In genomic region chr2:63049291-63050185, GRCh38 we compare ENCODE assay signal across 8 cellular contexts. TPM values are rescaled to one million over a fixed set of nuclear protein-coding genes. Genes with fewer than 3 reads are reported as not detected.
DNase-seq lines count a peak whose midpoint lies in the region; ATAC-seq, FAIRE-seq and TF ChIP-seq lines count a peak whose summit lies in the region.

No MANE protein-coding gene starts in this region.

- peaks cover 0 to 12% (median under 1%) of the 10 kb centered on the region in 8 donors for H3K9me3 Mint-ChIP-seq in CD4-positive, alpha-beta memory T cell
- no peaks in the 10 kb centered on the region for H3K9me3 Mint-ChIP-seq in activated T-helper 2 cell treated with anti-CD3 and anti-CD28 coated beads, Interferon-gamma antibody, Interleukin-2, Interleukin-4, amounts not matched to agents 10 μg/mL and 5 μg/mL and 100 μg/mL, durations not matched to agents 14 hours and 24 hours and 36 hours

- no peaks in the 10 kb centered on the region for H3K36me3 ChIP-seq in CD4-positive, alpha-beta memory T cell (ENCODE audit: insufficient read depth, low read length)
- no peaks in the 10 kb centered on the region for H3K36me3 ChIP-seq in kidney (ENCODE audit: control insufficient read depth in 1 of 2, insufficient read depth in 2 of 2, low read length in 2 of 2)
- H3K36me3 ChIP-seq in transverse colon: no peaks in the 10 kb centered on the region

- H3K4me1 Mint-ChIP-seq in CD4-positive, alpha-beta memory T cell: peaks cover 23 to 63% (median 50%) of the 10 kb centered on the region in 4 donors
- peaks cover 20% of the 10 kb centered on the region for H3K4me1 Mint-ChIP-seq in activated T-helper 2 cell treated with anti-CD3 and anti-CD28 coated beads, Interferon-gamma antibody, Interleukin-2, Interleukin-4, amounts not matched to agents 10 μg/mL and 5 μg/mL and 100 μg/mL, durations not matched to agents 14 hours and 24 hours and 36 hours (ENCODE audit: low read depth)

- CTCF ChIA-PET in CD4-positive, alpha-beta memory T cell (lab: Charles Lee; ENCODE audit: partially characterized antibody): no interaction called here

- no peaks in the 10 kb centered on the region for H3K9me3 ChIP-seq in CD4-positive, alpha-beta memory T cell (ENCODE audit: control insufficient read depth in 1 of 2, low read length in 2 of 2)
- H3K9me3 ChIP-seq in kidney (ENCODE audit: control insufficient read depth in 1 of 2, low read length in 2 of 2) (no peaks in the 10 kb centered on the region), transverse colon (no peaks in the 10 kb centered on the region)

- TF ChIP-seq EP300 in transverse colon (IDR thresholded peaks at IDR 0.05; ENCODE audit: low read depth): no peak

- peaks cover 12% of the 10 kb centered on the region for H3K27me3 ChIP-seq in CD4-positive, alpha-beta memory T cell (ENCODE audit: insufficient read depth, low read length)
- peaks cover 100% of the 10 kb centered on the region for H3K27me3 ChIP-seq in transverse colon

- POLR2A ChIA-PET in CD4-positive, alpha-beta memory T cell (lab: Charles Lee; ENCODE audit: partially characterized antibody): no interaction called here

- TF ChIP-seq POLR2A in transverse colon (IDR thresholded peaks at IDR 0.05): no peak
- TF ChIP-seq POLR2A in GM18505 (IDR thresholded peaks at IDR 0.05; ENCODE audit: borderline replicate concordance, extremely low read depth, insufficient read depth, insufficient read length): no peak

- no peak overlapping the region for H3K27ac Mint-ChIP-seq in CD4-positive, alpha-beta memory T cell
- peak overlapping the region; percentile 45 for H3K27ac Mint-ChIP-seq in activated T-helper 2 cell treated with anti-CD3 and anti-CD28 coated beads, Interferon-gamma antibody, Interleukin-2, Interleukin-4, amounts not matched to agents 10 μg/mL and 5 μg/mL and 100 μg/mL, durations not matched to agents 14 hours and 24 hours and 36 hours

- in situ Hi-C loops in transverse colon (cut with MboI; ENCODE audit: low pct_ligation_motif_present in 1 of 4, low pct_unique_long_range_greater_than_20kb in 1 of 4, low sequenced_read_pairs in 3 of 4): no loop called here

- peak overlapping the region in 1 of 2 donors; percentile 28 for H3K4me3 ChIP-seq in CD4-positive, alpha-beta memory T cell (ENCODE audit: low read length in 2 of 2)
- H3K4me3 ChIP-seq in kidney (ENCODE audit: low read length in 2 of 2): peak overlapping the region; percentile 33 to 41
- H3K4me3 ChIP-seq in transverse colon: peak overlapping the region; percentile 9 to 58 (median 39)

- no peak for DNase-seq in CD4-positive, alpha-beta memory T cell
- peak; percentile 61 for DNase-seq in HTR-8/SVneo (ENCODE audit: insufficient read length, low spot score)
- DNase-seq in activated T-helper 2 cell treated with anti-CD3 and anti-CD28 coated beads, Interferon-gamma antibody, Interleukin-2, Interleukin-4, amounts not matched to agents 10 μg/mL and 5 μg/mL and 100 μg/mL, durations not matched to agents 14 hours and 24 hours and 36 hours (ENCODE audit: low spot score): no peak
- no peak for DNase-seq in kidney
- no peak for DNase-seq in transverse colon
- DNase-seq in cortex of kidney (lab: John Stamatoyannopoulos, UW): no peak
- no peak for DNase-seq in stimulated activated CD4-positive, alpha-beta T cell treated with anti-CD3 and anti-CD28 coated beads, Interleukin-4, amount 100 ng/mL, for 24 hours

- FAIRE-seq in HTR-8/SVneo (lab: Jason Lieb, UNC): no peak
- FAIRE-seq in kidney (lab: Jason Lieb, UNC): no peak

- H3K9ac ChIP-seq in kidney (ENCODE audit: low read length in 2 of 2): no peak overlapping the region

- TF ChIP-seq CTCF in kidney (IDR thresholded peaks at IDR 0.05; ENCODE audit: borderline replicate concordance, extremely low read depth, insufficient read depth) (no peak), transverse colon (IDR thresholded peaks at IDR 0.05) (no peak)

- ATAC-seq in GM18505 (IDR thresholded peaks at IDR 0.05; ENCODE audit: unreplicated experiment): no peak

- peaks cover 8 to 18% of the 10 kb centered on the region in 2 donors for H3K36me3 Mint-ChIP-seq in CD4-positive, alpha-beta memory T cell
- H3K36me3 Mint-ChIP-seq in activated T-helper 2 cell treated with anti-CD3 and anti-CD28 coated beads, Interferon-gamma antibody, Interleukin-2, Interleukin-4, amounts not matched to agents 10 μg/mL and 5 μg/mL and 100 μg/mL, durations not matched to agents 14 hours and 24 hours and 36 hours (ENCODE audit: low read depth): no peaks in the 10 kb centered on the region

- intact Hi-C loops in CD4-positive, alpha-beta memory T cell (cut with micrococcal nuclease): no loop called here
- intact Hi-C loops in activated T-helper 2 cell treated with anti-CD3 and anti-CD28 coated beads, Interferon-gamma antibody, Interleukin-2, Interleukin-4, amounts not matched to agents 10 μg/mL and 5 μg/mL and 100 μg/mL, durations not matched to agents 14 hours and 24 hours and 36 hours (cut with micrococcal nuclease): loop anchor here (1.0 to 10.0 kb wide), 3 partner anchors 9 to 592 kb away; no protein-coding TSS in a partner anchor
- intact Hi-C loops in kidney (cut with DNase I) (no loop called here), transverse colon (cut with DNase I; ENCODE audit: low total_unique reads) (no loop called here)

- H3K4me3 Mint-ChIP-seq in CD4-positive, alpha-beta memory T cell: peak overlapping the region; percentile 76 to 92 (median 88)
- peak overlapping the region; percentile 80 for H3K4me3 Mint-ChIP-seq in activated T-helper 2 cell treated with anti-CD3 and anti-CD28 coated beads, Interferon-gamma antibody, Interleukin-2, Interleukin-4, amounts not matched to agents 10 μg/mL and 5 μg/mL and 100 μg/mL, durations not matched to agents 14 hours and 24 hours and 36 hours (ENCODE audit: low read depth)

- peaks cover 58 to 60% of the 10 kb centered on the region in 2 donors for H3K27me3 Mint-ChIP-seq in CD4-positive, alpha-beta memory T cell
- H3K27me3 Mint-ChIP-seq in activated T-helper 2 cell treated with anti-CD3 and anti-CD28 coated beads, Interferon-gamma antibody, Interleukin-2, Interleukin-4, amounts not matched to agents 10 μg/mL and 5 μg/mL and 100 μg/mL, durations not matched to agents 14 hours and 24 hours and 36 hours (ENCODE audit: low read depth): peaks cover 77% of the 10 kb centered on the region

- WGBS in transverse colon (ENCODE audit: low coverage in 1 of 2), 2 donors: 5 to 10% methylated on average over 11 to 46 of the region's 46 CpGs

- H3K27ac ChIP-seq in CD4-positive, alpha-beta memory T cell (ENCODE audit: low read depth, low read length): no peak overlapping the region
- no peak overlapping the region for H3K27ac ChIP-seq in kidney (ENCODE audit: low read depth in 2 of 2, low read length in 2 of 2)
- no peak overlapping the region for H3K27ac ChIP-seq in transverse colon

- H3K4me1 ChIP-seq in CD4-positive, alpha-beta memory T cell (ENCODE audit: insufficient read depth, low read length): peaks cover 62% of the 10 kb centered on the region
- H3K4me1 ChIP-seq in kidney (ENCODE audit: control insufficient read depth in 1 of 2, insufficient read depth in 1 of 2, low read depth in 1 of 2, low read length in 2 of 2) (peaks cover 6 to 7% of the 10 kb centered on the region in 2 donors), transverse colon (peaks cover 30 to 60% (median 54%) of the 10 kb centered on the region in 4 donors)

RNA-seq across cellular contexts. Expression of gene OTX1, which starts 1.1 kb away (rescaled TPM):
- total RNA-seq in CD4-positive, alpha-beta memory T cell: not detected
- polyA plus RNA-seq in CD4-positive, alpha-beta memory T cell: not detected
- not detected in 2 replicates for total RNA-seq in activated T-helper 2 cell treated with anti-CD3 and anti-CD28 coated beads, Interferon-gamma antibody, Interleukin-2, Interleukin-4, amounts not matched to agents 10 μg/mL and 5 μg/mL and 100 μg/mL, durations not matched to agents 14 hours and 24 hours and 36 hours
- total RNA-seq in kidney (not detected), transverse colon (not detected)
- not detected for polyA plus RNA-seq in kidney (ENCODE audit: insufficient read depth, low read depth, low replicate concordance)
